9 cellular contexts compared by ENCODE assay signal in genomic region chr19:56837892-56838679, GRCh38. TPM values are rescaled to one million over a fixed set of nuclear protein-coding genes. Genes with fewer than 3 reads are reported as not detected.
A peak's percentile ranks its signal among the peaks of the same experiment; 100 is the strongest.
DNase-seq lines count a peak whose midpoint lies in the region; ATAC-seq, FAIRE-seq and TF ChIP-seq lines count a peak whose summit lies in the region.
"Had no signal": no experiment of that assay in that cellular context is flagged by ENCODE, and none has a peak within 500 bp of the region (broad histone marks: within the 10 kb centered on the region; RNA-seq: fewer than 3 reads in every experiment).

No MANE protein-coding gene starts in this region.

- TF ChIP-seq EP300 in gastroesophageal sphincter (IDR thresholded peaks at IDR 0.05): no peak

- TF ChIP-seq CTCF in CD14-positive monocyte (IDR thresholded peaks at IDR 0.05) (peak; percentile 15), gastroesophageal sphincter (IDR thresholded peaks at IDR 0.05) (peak; percentile 27 to 61 (median 44)), pancreas (IDR thresholded peaks at IDR 0.05) (peak in 2 of 4 donors; percentile 18 to 44), progenitor cell of endocrine pancreas (IDR thresholded peaks at IDR 0.05; ENCODE audit: unreplicated experiment) (no peak)

- H3K9me3 ChIP-seq in gastroesophageal sphincter (peaks cover 0 to 5% (median 0%) of the 10 kb centered on the region in 3 donors), pancreas (no peaks in the 10 kb centered on the region)

- intact Hi-C loops in CD14-positive monocyte (cut with micrococcal nuclease) (no loop called here), pancreas (cut with DNase I) (no loop called here)
- intact Hi-C loops in activated T-helper 1 cell treated with anti-CD3 and anti-CD28 coated beads, Interleukin-12 subunit alpha, Interleukin-12 subunit beta, Interleukin-2, Interleukin-4 antibody, amounts not matched to agents 30 ng/mL and 10 ng/mL and 1 ng/mL, durations not matched to agents 14 hours and 24 hours and 36 hours (cut with micrococcal nuclease): no loop called here

- H3K4me1 Mint-ChIP-seq in CD14-positive monocyte (peaks cover 14% of the 10 kb centered on the region), progenitor cell of endocrine pancreas (ENCODE audit: low read depth) (no peaks in the 10 kb centered on the region)
- H3K4me1 Mint-ChIP-seq in activated T-helper 1 cell treated with anti-CD3 and anti-CD28 coated beads, Interleukin-12 subunit alpha, Interleukin-12 subunit beta, Interleukin-2, Interleukin-4 antibody, amounts not matched to agents 30 ng/mL and 10 ng/mL and 1 ng/mL, durations not matched to agents 14 hours and 24 hours and 36 hours (ENCODE audit: low read depth): no peaks in the 10 kb centered on the region

- H3K36me3 Mint-ChIP-seq in CD14-positive monocyte (peaks cover 2 to 3% of the 10 kb centered on the region in 2 donors), progenitor cell of endocrine pancreas (ENCODE audit: insufficient read depth) (peaks cover 20% of the 10 kb centered on the region)
- H3K36me3 Mint-ChIP-seq in activated T-helper 1 cell treated with anti-CD3 and anti-CD28 coated beads, Interleukin-12 subunit alpha, Interleukin-12 subunit beta, Interleukin-2, Interleukin-4 antibody, amounts not matched to agents 30 ng/mL and 10 ng/mL and 1 ng/mL, durations not matched to agents 14 hours and 24 hours and 36 hours (ENCODE audit: low read depth): peaks cover 3% of the 10 kb centered on the region

- peak; percentile 69 for DNase-seq in CD14-positive monocyte (ENCODE audit: low spot score)
- DNase-seq in RPMI7951 (ENCODE audit: low read depth): peak; percentile 31
- DNase-seq in pancreas: peak; percentile 77 to 89 (median 81)
- DNase-seq in activated T-helper 1 cell treated with anti-CD3 and anti-CD28 coated beads, Interleukin-12 subunit alpha, Interleukin-12 subunit beta, Interleukin-2, Interleukin-4 antibody, amounts not matched to agents 30 ng/mL and 10 ng/mL and 1 ng/mL, durations not matched to agents 14 hours and 24 hours and 36 hours (ENCODE audit: low spot score): no peak
- no peak for DNase-seq in progenitor cell of endocrine pancreas (ENCODE audit: low spot score, unreplicated experiment)
- DNase-seq in H54 (ENCODE audit: insufficient read length, low spot score): no peak

- H3K4me3 ChIP-seq in gastroesophageal sphincter: peak overlapping the region; percentile 25 to 55
- peak overlapping the region; percentile 12 to 50 (median 30) for H3K4me3 ChIP-seq in pancreas

- no peak for FAIRE-seq in pancreas (lab: Jason Lieb, UNC)
- no peak for FAIRE-seq in H54 (lab: Jason Lieb, UNC)

- H3K9me3 Mint-ChIP-seq in CD14-positive monocyte (peaks cover 39 to 73% (median 59%) of the 10 kb centered on the region in 7 donors), progenitor cell of endocrine pancreas (ENCODE audit: low read depth) (peaks cover 51% of the 10 kb centered on the region)
- H3K9me3 Mint-ChIP-seq in activated T-helper 1 cell treated with anti-CD3 and anti-CD28 coated beads, Interleukin-12 subunit alpha, Interleukin-12 subunit beta, Interleukin-2, Interleukin-4 antibody, amounts not matched to agents 30 ng/mL and 10 ng/mL and 1 ng/mL, durations not matched to agents 14 hours and 24 hours and 36 hours: peaks cover 58% of the 10 kb centered on the region

- H3K27ac ChIP-seq in gastroesophageal sphincter: peak overlapping the region; percentile 78 to 94 (median 92)
- H3K27ac ChIP-seq in pancreas: peak overlapping the region; percentile 63 to 84 (median 74)

- H3K4me1 ChIP-seq in gastroesophageal sphincter: peaks cover 0 to 21% (median 0%) of the 10 kb centered on the region in 3 donors
- no peaks in the 10 kb centered on the region for H3K4me1 ChIP-seq in pancreas

- H3K4me3 Mint-ChIP-seq in CD14-positive monocyte: peak overlapping the region; percentile 69 to 81
- no peak overlapping the region for H3K4me3 Mint-ChIP-seq in activated T-helper 1 cell treated with anti-CD3 and anti-CD28 coated beads, Interleukin-12 subunit alpha, Interleukin-12 subunit beta, Interleukin-2, Interleukin-4 antibody, amounts not matched to agents 30 ng/mL and 10 ng/mL and 1 ng/mL, durations not matched to agents 14 hours and 24 hours and 36 hours
- H3K4me3 Mint-ChIP-seq in progenitor cell of endocrine pancreas (ENCODE audit: low read depth): no peak overlapping the region

- peak overlapping the region in 5 of 7 donors; percentile 13 to 72 (median 55) for H3K27ac Mint-ChIP-seq in CD14-positive monocyte
- no peak overlapping the region for H3K27ac Mint-ChIP-seq in activated T-helper 1 cell treated with anti-CD3 and anti-CD28 coated beads, Interleukin-12 subunit alpha, Interleukin-12 subunit beta, Interleukin-2, Interleukin-4 antibody, amounts not matched to agents 30 ng/mL and 10 ng/mL and 1 ng/mL, durations not matched to agents 14 hours and 24 hours and 36 hours
- H3K27ac Mint-ChIP-seq in progenitor cell of endocrine pancreas: no peak overlapping the region

- TF ChIP-seq POLR2A in gastroesophageal sphincter (IDR thresholded peaks at IDR 0.05): peak; percentile 18 to 22
- no peak for TF ChIP-seq POLR2A in H54 (IDR thresholded peaks at IDR 0.05; ENCODE audit: low read depth, low read length)

- no peaks in the 10 kb centered on the region for H3K36me3 ChIP-seq in gastroesophageal sphincter
- H3K36me3 ChIP-seq in pancreas: no peaks in the 10 kb centered on the region

- H3K27me3 Mint-ChIP-seq in CD14-positive monocyte (ENCODE audit: low read depth in 3 of 3) (peaks cover 13 to 30% (median 23%) of the 10 kb centered on the region in 3 donors), progenitor cell of endocrine pancreas (no peaks in the 10 kb centered on the region)
- H3K27me3 Mint-ChIP-seq in activated T-helper 1 cell treated with anti-CD3 and anti-CD28 coated beads, Interleukin-12 subunit alpha, Interleukin-12 subunit beta, Interleukin-2, Interleukin-4 antibody, amounts not matched to agents 30 ng/mL and 10 ng/mL and 1 ng/mL, durations not matched to agents 14 hours and 24 hours and 36 hours (ENCODE audit: insufficient read depth): no peaks in the 10 kb centered on the region

- WGBS in gastroesophageal sphincter (ENCODE audit: low coverage in 1 of 2), 2 donors: 80% methylated on average over 1 of the region's 33 CpGs; no CpG with 5 or more reads in 1 of the 2 donors
- 27 to 42% methylated on average over 33 of the region's 33 CpGs for WGBS in pancreas, 2 donors

- ATAC-seq in gastroesophageal sphincter: peak; percentile 16
- ATAC-seq in pancreas: peak; percentile 44 to 62 (median 54)
- ATAC-seq in GM18868 (IDR thresholded peaks at IDR 0.05; ENCODE audit: unreplicated experiment): no peak

- no peaks in the 10 kb centered on the region for H3K27me3 ChIP-seq in gastroesophageal sphincter
- no peaks in the 10 kb centered on the region for H3K27me3 ChIP-seq in pancreas

RNA-seq across cellular contexts. Expression of gene PEG3, which starts 2.4 kb away (rescaled TPM):
- polyA plus RNA-seq in CD14-positive monocyte (under 1 TPM in 1 of 2 donors, not detected in 1; 0.05 TPM), pancreas (1 to 10 TPM; 1.7 to 2.8 TPM)
- 0.36 and 0.59 TPM in 2 replicates for total RNA-seq in RPMI7951 (2014; rRNA removed; shearing (Covaris generic))
- total RNA-seq in gastroesophageal sphincter (10 to 100 TPM in 3 of 4 donors, 1 to 10 TPM in 1; 9.6 to 16.2 (median 13.5) TPM), pancreas (1 to 10 TPM; 1.5 to 4.2 (median 2.8) TPM), progenitor cell of endocrine pancreas (not detected in 2 replicates)
- not detected in 2 replicates for total RNA-seq in activated T-helper 1 cell treated with anti-CD3 and anti-CD28 coated beads, Interleukin-12 subunit alpha, Interleukin-12 subunit beta, Interleukin-2, Interleukin-4 antibody, amounts not matched to agents 30 ng/mL and 10 ng/mL and 1 ng/mL, durations not matched to agents 14 hours and 24 hours and 36 hours
- total RNA-seq: HT1080 had no signal

RNA-seq across cellular contexts. Expression of gene ZIM2, which starts 2.4 kb away (rescaled TPM):
- polyA plus RNA-seq in CD14-positive monocyte (not detected), pancreas (under 1 TPM; 0.08 to 0.09 TPM)
- 0.24 TPM in 1 of 2 replicates, not detected in the other for total RNA-seq in RPMI7951 (2014; rRNA removed; shearing (Covaris generic))
- total RNA-seq in gastroesophageal sphincter (1 to 10 TPM in 1 of 4 donors, under 1 TPM in 3; 0.31 to 1.0 (median 0.39) TPM), pancreas (under 1 TPM in 3 of 6 donors, not detected in 3; 0.12 to 0.52 (median 0.13) TPM), progenitor cell of endocrine pancreas (not detected in 2 replicates)
- total RNA-seq in activated T-helper 1 cell treated with anti-CD3 and anti-CD28 coated beads, Interleukin-12 subunit alpha, Interleukin-12 subunit beta, Interleukin-2, Interleukin-4 antibody, amounts not matched to agents 30 ng/mL and 10 ng/mL and 1 ng/mL, durations not matched to agents 14 hours and 24 hours and 36 hours: not detected in 2 replicates
- total RNA-seq: HT1080 had no signal

Comparison
In these comparisons a context has a peak if more than half of its experiments do, and no peak if none do; other contexts are left out.
1. DNase-seq: peak in CD14-positive monocyte (single experiment), RPMI7951 (single experiment) and pancreas (6 of 6); none in activated T-helper 1 cell treated with anti-CD3 and anti-CD28 coated beads, Interleukin-12 subunit alpha, Interleukin-12 subunit beta, Interleukin-2, Interleukin-4 antibody, amounts not matched to agents 30 ng/mL and 10 ng/mL and 1 ng/mL, durations not matched to agents 14 hours and 24 hours and 36 hours (single experiment), progenitor cell of endocrine pancreas (single experiment) and H54 (single experiment).
2. H3K27ac Mint-ChIP-seq: peak in CD14-positive monocyte (5 of 7); none in activated T-helper 1 cell treated with anti-CD3 and anti-CD28 coated beads, Interleukin-12 subunit alpha, Interleukin-12 subunit beta, Interleukin-2, Interleukin-4 antibody, amounts not matched to agents 30 ng/mL and 10 ng/mL and 1 ng/mL, durations not matched to agents 14 hours and 24 hours and 36 hours (single experiment) and progenitor cell of endocrine pancreas (single experiment).
3. H3K4me3 Mint-ChIP-seq: peak in CD14-positive monocyte (2 of 2); none in activated T-helper 1 cell treated with anti-CD3 and anti-CD28 coated beads, Interleukin-12 subunit alpha, Interleukin-12 subunit beta, Interleukin-2, Interleukin-4 antibody, amounts not matched to agents 30 ng/mL and 10 ng/mL and 1 ng/mL, durations not matched to agents 14 hours and 24 hours and 36 hours (single experiment) and progenitor cell of endocrine pancreas (single experiment).